Comparison of ENCODE assay signal across 8 cellular contexts in the genomic region with DNA sequence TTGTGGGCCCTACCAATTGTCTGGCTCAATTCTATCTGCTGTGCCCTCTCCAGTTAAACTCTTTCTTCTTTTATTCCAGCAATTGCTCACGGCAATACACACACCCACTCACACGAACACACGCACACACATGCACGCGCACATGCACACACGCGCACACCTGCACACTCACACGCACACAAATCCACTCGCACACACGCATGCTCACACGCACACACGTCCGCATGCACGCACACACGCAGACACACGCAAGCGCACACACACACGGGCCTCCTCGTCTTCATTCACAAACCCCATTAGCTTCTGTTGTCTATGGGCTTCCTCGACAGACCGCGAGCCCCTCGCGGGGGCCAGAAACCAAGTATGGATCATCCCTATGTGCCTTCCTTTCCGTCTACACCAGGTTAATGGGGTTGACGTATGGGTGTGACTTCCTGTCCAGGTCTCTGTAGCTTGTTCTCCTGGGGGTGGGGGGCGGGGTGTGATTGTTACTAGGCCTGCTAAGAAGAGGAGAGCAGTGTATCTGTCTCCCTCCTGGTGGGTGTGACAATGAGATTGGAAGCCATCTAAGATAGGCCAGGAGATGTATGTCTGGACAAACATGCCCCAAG. TPM values are rescaled to one million over a fixed set of nuclear protein-coding genes. Genes with fewer than 3 reads are reported as not detected.
DNase-seq lines count a peak whose midpoint lies in the region; ATAC-seq and TF ChIP-seq lines count a peak whose summit lies in the region.

No MANE protein-coding gene starts in this region.

- DNase-seq in H9 (no peak), right cardiac atrium (peak in 2 of 3 donors; percentile 53 to 60), NCI-H748 treated with DMSO at 0.1 percent for 48 hours (lab: John Stamatoyannopoulos, UW) (no peak), CD1c-positive myeloid dendritic cell (ENCODE audit: extremely low spot score) (no peak), foreskin melanocyte (no peak)
- DNase-seq in stimulated activated CD4-positive, alpha-beta T cell treated with anti-CD3 and anti-CD28 coated beads, Interleukin-4, amount 100 ng/mL, for 4 hours = no peak

- no peaks in the 10 kb centered on the region for H3K79me1 ChIP-seq in H9 (ENCODE audit: insufficient read depth, low read depth, low read length, poor library complexity, severe bottlenecking)

- no peak overlapping the region for H2AFZ ChIP-seq in H9 (ENCODE audit: low read length)

- peaks cover 2% of the 10 kb centered on the region for H4K20me1 ChIP-seq in H9 (ENCODE audit: control insufficient read depth, insufficient read depth, insufficient read length)

- H2BK5ac ChIP-seq in H9 (ENCODE audit: insufficient read length, low read length) = no peak overlapping the region

- no peak overlapping the region for H3K56ac ChIP-seq in H9 (ENCODE audit: insufficient read length, low read depth, low read length)

- H4K91ac ChIP-seq in H9 (ENCODE audit: insufficient read length, low read depth, low read length) = no peak overlapping the region

- no peak overlapping the region for H3T11ph ChIP-seq in H9 (ENCODE audit: low read length)

- H3K9me3 Mint-ChIP-seq in H9 = peaks cover 0 to 2% of the 10 kb centered on the region in 2 experiments; a peak in 1 of 5 replicates
- no peaks in the 10 kb centered on the region for H3K9me3 Mint-ChIP-seq in activated naive CD4-positive, alpha-beta T cell treated with anti-CD3 and anti-CD28 coated beads, Interleukin-2, amount 50 U/mL, for 24 hours

- 0 out of 2 replicates have a peak overlapping the region, but pooled peaks have one; percentile 21 for H3K14ac ChIP-seq in H9 (ENCODE audit: insufficient read depth, low read length)

- no peaks in the 10 kb centered on the region for H3K79me2 ChIP-seq in H9 (ENCODE audit: insufficient read depth, low read length)

- intact Hi-C loops in right cardiac atrium (cut with DNase I) = loop anchor here in 1 of 4 donors (10.0 kb wide), 1 partner anchor 111 kb away; the partner anchor contains the start of gene ZNF629

- no peak overlapping the region for H2BK20ac ChIP-seq in H9 (ENCODE audit: low read depth, low read length, poor library complexity, severe bottlenecking)

- H3K4me1 ChIP-seq in H9 (ENCODE audit: insufficient read depth, low read length) (peaks cover 3% of the 10 kb centered on the region; the same call in 1 of the 2 replicates), right cardiac atrium (ENCODE audit: control insufficient read depth, insufficient read depth, low read length) (peaks cover 5% of the 10 kb centered on the region)

- H3K4me3 ChIP-seq in right cardiac atrium (ENCODE audit: low read length) (peak overlapping the region; percentile 67), skin epidermis (peak overlapping the region in 5 of 7 experiments; percentile 32 to 48 (median 42))

- H3K27ac Mint-ChIP-seq in H9 = peak overlapping the region in 2 of 3 experiments; percentile 99 to 100; a peak in 5 of 7 replicates
- H3K27ac Mint-ChIP-seq in activated naive CD4-positive, alpha-beta T cell treated with anti-CD3 and anti-CD28 coated beads, Interleukin-2, amount 50 U/mL, for 24 hours = peak overlapping the region; percentile 80

- H3K4me2 ChIP-seq in H9 (ENCODE audit: insufficient read depth, insufficient read length, low read length) = peak overlapping the region; percentile 62

- no peak overlapping the region for H2BK15ac ChIP-seq in H9 (ENCODE audit: low read depth, low read length)

- H3K4me1 Mint-ChIP-seq in H9 = peaks cover 28% of the 10 kb centered on the region in 2 experiments
- H3K4me1 Mint-ChIP-seq in activated naive CD4-positive, alpha-beta T cell treated with anti-CD3 and anti-CD28 coated beads, Interleukin-2, amount 50 U/mL, for 24 hours = peaks cover 44% of the 10 kb centered on the region

- no peak overlapping the region for H2AK5ac ChIP-seq in H9 (ENCODE audit: insufficient read length, low read length)

- H4K8ac ChIP-seq in H9 (replicated peaks; ENCODE audit: insufficient read length, low read depth, low read length) = no peak overlapping the region

- 100% methylated on average over 3 of the region's 27 CpGs for WGBS in H9 (ENCODE audit: extremely low coverage, insufficient read length, low lambda C conversion rate)
- WGBS in right cardiac atrium = 68% methylated on average over 27 of the region's 27 CpGs

- H3K27me3 Mint-ChIP-seq in H9 (ENCODE audit: low read depth) = peaks cover 24% of the 10 kb centered on the region
- H3K27me3 Mint-ChIP-seq in activated naive CD4-positive, alpha-beta T cell treated with anti-CD3 and anti-CD28 coated beads, Interleukin-2, amount 50 U/mL, for 24 hours = no peaks in the 10 kb centered on the region

- H3K4me3 Mint-ChIP-seq in H9 = peak overlapping the region; percentile 80 to 94
- peak overlapping the region; percentile 49 for H3K4me3 Mint-ChIP-seq in activated naive CD4-positive, alpha-beta T cell treated with anti-CD3 and anti-CD28 coated beads, Interleukin-2, amount 50 U/mL, for 24 hours

- no peak for TF ChIP-seq CTCF in H9 (conservative IDR thresholded peaks at IDR 0.05)

- peaks cover 20% of the 10 kb centered on the region for H3K23me2 ChIP-seq in H9 (ENCODE audit: insufficient read length, low read depth, low read length, poor library complexity, severe bottlenecking)

- no peak overlapping the region for H3K27ac ChIP-seq in H9 (ENCODE audit: insufficient read length, low read depth, low read length)
- peak overlapping the region; percentile 98 for H3K27ac ChIP-seq in right cardiac atrium (ENCODE audit: low read length)
- H3K27ac ChIP-seq in skin epidermis = peak overlapping the region; percentile 55 to 97 (median 92)

- peak overlapping the region; percentile 23 for H3K18ac ChIP-seq in H9 (ENCODE audit: insufficient read length, low read depth, low read length)

- no peak overlapping the region for H2BK120ac ChIP-seq in H9 (ENCODE audit: low read depth, low read length, poor library complexity, severe bottlenecking)

- ATAC-seq in right cardiac atrium = no peak

- no peak overlapping the region for H3K9ac ChIP-seq in H9 (ENCODE audit: extremely low read depth, insufficient read length, low read length)

- H3K9me3 ChIP-seq in H9 (ENCODE audit: control insufficient read depth, low read depth, low read length) (no peaks in the 10 kb centered on the region), right cardiac atrium (ENCODE audit: control insufficient read depth, low read length) (no peaks in the 10 kb centered on the region)

- H3K4ac ChIP-seq in H9 (ENCODE audit: low read depth, low read length) = no peak overlapping the region

- H4K5ac ChIP-seq in H9 (ENCODE audit: insufficient read length, low read depth, low read length) = no peak overlapping the region

- no peaks in the 10 kb centered on the region for H3K27me3 ChIP-seq in H9 (ENCODE audit: insufficient read depth, low read length)
- H3K27me3 ChIP-seq in right cardiac atrium (ENCODE audit: control insufficient read depth, insufficient read depth) = no peaks in the 10 kb centered on the region

- H2BK12ac ChIP-seq in H9 (ENCODE audit: insufficient read length, low read depth, low read length) = no peak overlapping the region

- H3K36me3 Mint-ChIP-seq in H9 (ENCODE audit: insufficient read depth in 1 of 3, low read depth in 3 of 3) = peaks cover 0 to 5% (median 5%) of the 10 kb centered on the region in 3 experiments; a peak in 2 of 7 replicates
- H3K36me3 Mint-ChIP-seq in activated naive CD4-positive, alpha-beta T cell treated with anti-CD3 and anti-CD28 coated beads, Interleukin-2, amount 50 U/mL, for 24 hours = peaks cover 3% of the 10 kb centered on the region

- peak overlapping the region; percentile 25 for H3K23ac ChIP-seq in H9 (ENCODE audit: insufficient read length, low read depth, low read length)

RNA-seq across cellular contexts. Expression of gene CTF1, which starts 0.7 kb away (rescaled TPM):
- total RNA-seq in H9 (2021) = 0.72 TPM in 2 replicates
- 1 to 10 TPM; 7.4 to 9.8 (median 9.1) TPM for total RNA-seq in right cardiac atrium
- 13.1 TPM for polyA plus RNA-seq in right cardiac atrium

RNA-seq across cellular contexts. Expression of gene BCL7C, which starts 1.8 kb away (rescaled TPM):
- total RNA-seq in H9 (2021) (17.5 and 18.3 TPM in 2 replicates), right cardiac atrium (10 to 100 TPM; 20.6 to 31.7 (median 26.3) TPM)
- 29.5 TPM for polyA plus RNA-seq in right cardiac atrium

RNA-seq across cellular contexts. Expression of gene FBXL19, which starts 27.7 kb away (rescaled TPM):
- total RNA-seq in H9 (2021) = 66.8 and 68.0 TPM in 2 replicates
- total RNA-seq in right cardiac atrium = 1 to 10 TPM; 5.1 to 8.4 (median 6.6) TPM
- 8.3 TPM for polyA plus RNA-seq in right cardiac atrium

RNA-seq across cellular contexts. Expression of gene ORAI3, which starts 53.2 kb away (rescaled TPM):
- total RNA-seq in H9 (2021) = 6.1 and 6.9 TPM in 2 replicates
- total RNA-seq in right cardiac atrium = 10 to 100 TPM; 11.8 to 14.6 (median 13.3) TPM
- 15.5 TPM for polyA plus RNA-seq in right cardiac atrium

Comparison
In these comparisons a context has a peak if more than half of its experiments do, and no peak if none do; other contexts are left out.
1. DNase-seq: peak in right cardiac atrium (2 of 3); none in H9 (single experiment), NCI-H748 treated with DMSO at 0.1 percent for 48 hours (single experiment), CD1c-positive myeloid dendritic cell (single experiment), foreskin melanocyte (single experiment) and stimulated activated CD4-positive, alpha-beta T cell treated with anti-CD3 and anti-CD28 coated beads, Interleukin-4, amount 100 ng/mL, for 4 hours (0 of 2).